ENCODE assay signal across 3 cellular contexts in genomic region chr1:226252841-226253240, GRCh38. TPM values are rescaled to one million over a fixed set of nuclear protein-coding genes. Genes with fewer than 3 reads are reported as not detected.
"Had no signal": no experiment of that assay in that cellular context is flagged by ENCODE, and none has a peak within 500 bp of the region (broad histone marks: within the 10 kb centered on the region; RNA-seq: fewer than 3 reads in every experiment).

No MANE protein-coding gene starts in this region.

RNA-seq across cellular contexts. Expression of gene MIXL1, which starts 29.4 kb away (rescaled TPM):
- total RNA-seq: HT-29, HT1080, IMR-90 had no signal
- polyA plus RNA-seq: IMR-90 had no signal
